In genomic region chr11:69173326-69173725, GRCh38 we compare ENCODE assay signal across 17 cellular contexts. TPM values are rescaled to one million over a fixed set of nuclear protein-coding genes. Genes with fewer than 3 reads are reported as not detected.
A peak's percentile ranks its signal among the peaks of the same experiment; 100 is the strongest.
DNase-seq lines count a peak whose midpoint lies in the region; ATAC-seq and TF ChIP-seq lines count a peak whose summit lies in the region.
"Had no signal": no experiment of that assay in that cellular context is flagged by ENCODE, and none has a peak within 500 bp of the region (broad histone marks: within the 10 kb centered on the region; RNA-seq: fewer than 3 reads in every experiment).

No MANE protein-coding gene starts in this region.

- TF ChIP-seq CTCF in AG10803 (conservative IDR thresholded peaks at IDR 0.05; ENCODE audit: low read length) = no peak
- no peak for TF ChIP-seq CTCF in lower leg skin (IDR thresholded peaks at IDR 0.05)
- no peak for TF ChIP-seq CTCF in OCI-LY7 (conservative IDR thresholded peaks at IDR 0.05; ENCODE audit: low read length)

- no peak overlapping the region for H3K4me3 Mint-ChIP-seq in stimulated activated naive B cell treated with anti-CD40 and anti-IgM and Interleukin-4, amounts not matched to agents 10 μg/mL and 1 μg/mL and 100 μg/mL, for 72 hours
- H3K4me3 Mint-ChIP-seq: B cell; CD4-positive, alpha-beta T cell; H9 had no signal

- no TSS peak for BruUV-seq in OCI-LY7 (replicated peaks; lab: Mats Ljungman, UMichigan)

- no peaks in the 10 kb centered on the region for H3K79me1 ChIP-seq in neuronal stem cell (ENCODE audit: low read depth, low read length)

- TF ChIP-seq POLR2A in lower leg skin (IDR thresholded peaks at IDR 0.05) = no peak

- POLR2A ChIA-PET in OCI-LY7 (lab: Charles Lee) = no interaction called here

- no peaks in the 10 kb centered on the region for H3K79me2 ChIP-seq in OCI-LY7 (ENCODE audit: insufficient read depth, low read depth, low read length)

- H3K27me3 ChIP-seq in neuronal stem cell (ENCODE audit: control insufficient read depth in 3 of 3, insufficient read depth in 3 of 3, low read depth in 1 of 3, low read length in 3 of 3) = peaks cover 0 to 2% (median 0%) of the 10 kb centered on the region in 3 experiments

- no peaks in the 10 kb centered on the region for H3K9me2 ChIP-seq in OCI-LY7 (ENCODE audit: insufficient read depth, low read length)

- no peaks in the 10 kb centered on the region for H3K36me3 ChIP-seq in neuronal stem cell (replicated peaks in 1 of 2; ENCODE audit: control insufficient read depth in 2 of 2, insufficient read depth in 2 of 2, low read length in 2 of 2)
- H3K36me3 ChIP-seq in OCI-LY7 (ENCODE audit: insufficient read depth, low read length) = no peaks in the 10 kb centered on the region

- peak overlapping the region; percentile 5 for H3K18ac ChIP-seq in neuronal stem cell (ENCODE audit: low read length)

- H4K20me1 ChIP-seq in OCI-LY7 (ENCODE audit: insufficient read depth, low read length) = no peaks in the 10 kb centered on the region

- H3K27me3 Mint-ChIP-seq in stimulated activated naive B cell treated with anti-CD40 and anti-IgM and Interleukin-4, amounts not matched to agents 10 μg/mL and 1 μg/mL and 100 μg/mL, for 72 hours = peaks cover 9 to 14% of the 10 kb centered on the region in 2 donors
- H3K27me3 Mint-ChIP-seq: CD4-positive, alpha-beta T cell had no signal

- H3K36me3 Mint-ChIP-seq in stimulated activated naive B cell treated with anti-CD40 and anti-IgM and Interleukin-4, amounts not matched to agents 10 μg/mL and 1 μg/mL and 100 μg/mL, for 72 hours = no peaks in the 10 kb centered on the region

- no peak overlapping the region for H4K91ac ChIP-seq in neuronal stem cell (ENCODE audit: low read depth, low read length, poor library complexity)

- H3K14ac ChIP-seq in neuronal stem cell (ENCODE audit: low read length) = no peak overlapping the region

- no peak overlapping the region for H3K9ac ChIP-seq in neuronal stem cell (ENCODE audit: low read depth, low read length, poor library complexity)

- H2AFZ ChIP-seq in neuronal stem cell (ENCODE audit: low read length) (no peak overlapping the region), OCI-LY7 (ENCODE audit: low read length) (no peak overlapping the region)

- ATAC-seq in stimulated activated naive B cell treated with anti-CD40 and anti-IgM and Interleukin-4, amounts not matched to agents 10 μg/mL and 1 μg/mL and 100 μg/mL, for 72 hours (replicated peaks) = no peak

- H2BK12ac ChIP-seq in neuronal stem cell (ENCODE audit: low read length) = no peak overlapping the region

- WGBS in neuronal stem cell (ENCODE audit: extremely low coverage in 2 of 2, insufficient read length in 2 of 2, insufficient replicate concordance in 1 of 2), 2 donors = no CpG with 5 or more reads among the region's 3 CpGs
- 97 to 100% methylated on average over 2 to 3 of the region's 3 CpGs for WGBS in lower leg skin, 2 donors

- H3K4me2 ChIP-seq in neuronal stem cell (ENCODE audit: insufficient read depth, low read length, poor library complexity, severe bottlenecking) (no peak overlapping the region), OCI-LY7 (ENCODE audit: low read length) (no peak overlapping the region)

- H2BK120ac ChIP-seq in neuronal stem cell (ENCODE audit: low read depth, low read length) = no peak overlapping the region

- no peak overlapping the region for H3K27ac ChIP-seq in neuronal stem cell (replicated peaks; ENCODE audit: low read length)
- H3K27ac ChIP-seq in OCI-LY7 (ENCODE audit: low read depth, low read length, poor library complexity, severe bottlenecking) = no peak overlapping the region

- intact Hi-C loops in lower leg skin (cut with DNase I; ENCODE audit: low total_unique reads) (no loop called here), OCI-LY7 (cut with micrococcal nuclease; ENCODE audit: unreplicated experiment) (no loop called here)

- no peak overlapping the region for H2BK5ac ChIP-seq in neuronal stem cell (ENCODE audit: low read length)

- H3K4me1 Mint-ChIP-seq in stimulated activated naive B cell treated with anti-CD40 and anti-IgM and Interleukin-4, amounts not matched to agents 10 μg/mL and 1 μg/mL and 100 μg/mL, for 72 hours = peaks cover 4 to 10% of the 10 kb centered on the region in 2 donors
- H3K4me1 Mint-ChIP-seq: B cell had no signal

- CTCF ChIA-PET in OCI-LY7 (lab: Charles Lee; ENCODE audit: unreplicated experiment) = no interaction called here

- no peak overlapping the region for H2BK15ac ChIP-seq in neuronal stem cell (ENCODE audit: low read length)

- H3K23ac ChIP-seq in neuronal stem cell (ENCODE audit: low read depth, low read length, poor library complexity) = no peak overlapping the region

- no peak overlapping the region for H2AK5ac ChIP-seq in neuronal stem cell (ENCODE audit: low read depth, low read length)

- DNase-seq in AG10803 (ENCODE audit: low read depth) (peak; percentile 31), RPMI7951 (ENCODE audit: low read depth) (peak; percentile 16), neuronal stem cell (ENCODE audit: low spot score) (no peak), lower leg skin (ENCODE audit: low spot score in 2 of 2) (no peak), OCI-LY7 (ENCODE audit: low spot score) (no peak), SKM-1 (lab: John Stamatoyannopoulos, UW; ENCODE audit: unreplicated experiment) (no peak)
- DNase-seq in stimulated activated naive B cell treated with anti-CD40 and anti-IgM and Interleukin-4, amounts not matched to agents 10 μg/mL and 1 μg/mL and 100 μg/mL, for 72 hours = no peak
- DNase-seq: 8988T; C1 segment of cervical spinal cord; Calu3; CD4-positive, alpha-beta T cell; DMS 273 treated with DMSO at 0.1 percent for 48 hours; GOT3; H9 had no signal

- peaks cover 9 to 12% of the 10 kb centered on the region in 2 donors for H3K9me3 Mint-ChIP-seq in stimulated activated naive B cell treated with anti-CD40 and anti-IgM and Interleukin-4, amounts not matched to agents 10 μg/mL and 1 μg/mL and 100 μg/mL, for 72 hours

- H3K4me3 ChIP-seq in AG10803 (ENCODE audit: low read length) (no peak overlapping the region), neuronal stem cell (ENCODE audit: low read length in 2 of 2) (no peak overlapping the region), lower leg skin (ENCODE audit: low read depth, poor library complexity, severe bottlenecking) (no peak overlapping the region), OCI-LY7 (ENCODE audit: low read depth, low read length, poor library complexity, severe bottlenecking) (no peak overlapping the region)

- H3K9me3 ChIP-seq in neuronal stem cell (replicated peaks in 1 of 2; ENCODE audit: control insufficient read depth in 2 of 2, insufficient read depth in 1 of 2, low read depth in 1 of 2, low read length in 2 of 2) (peaks cover 0 to 5% of the 10 kb centered on the region in 2 donors), OCI-LY7 (ENCODE audit: low read length) (no peaks in the 10 kb centered on the region)

- H3K27ac Mint-ChIP-seq in stimulated activated naive B cell treated with anti-CD40 and anti-IgM and Interleukin-4, amounts not matched to agents 10 μg/mL and 1 μg/mL and 100 μg/mL, for 72 hours = peak overlapping the region; percentile 39
- H3K27ac Mint-ChIP-seq: B cell; CD4-positive, alpha-beta T cell; H9 had no signal

- H3K4ac ChIP-seq in neuronal stem cell (ENCODE audit: low read length) = no peak overlapping the region

- H3K4me1 ChIP-seq in neuronal stem cell (ENCODE audit: control insufficient read depth in 2 of 2, insufficient read depth in 1 of 2, low read depth in 1 of 2, low read length in 2 of 2) = no peaks in the 10 kb centered on the region
- no peaks in the 10 kb centered on the region for H3K4me1 ChIP-seq in OCI-LY7 (ENCODE audit: insufficient read depth, low read length, poor library complexity, severe bottlenecking)

- no peak overlapping the region for H4K8ac ChIP-seq in neuronal stem cell (ENCODE audit: low read depth, low read length)

RNA-seq across cellular contexts. Expression of gene SMIM38, which starts 17.6 kb away (rescaled TPM):
- total RNA-seq in RPMI7951 (2014; rRNA removed; shearing (Covaris generic)) = not detected in 2 replicates
- 0.26 TPM for polyA plus RNA-seq in neuronal stem cell (2013, experiment 1 of 2)
- polyA plus RNA-seq in neuronal stem cell (2013, experiment 2 of 2) = 0.36 TPM
- 1 to 10 TPM in 2 of 4 donors, under 1 TPM in 2; 0.13 to 1.8 (median 0.98) TPM for total RNA-seq in lower leg skin
- total RNA-seq in OCI-LY7 (2014; rRNA removed; shearing (Covaris generic)) = 0.33 and 0.63 TPM in 2 replicates
- 0.11 and 0.77 TPM in 2 replicates for total RNA-seq in OCI-LY7 (2022)
- total RNA-seq: Daoy, HT1080 had no signal

Comparison
In these comparisons a context has a peak if more than half of its experiments do, and no peak if none do; other contexts are left out.
1. DNase-seq: peak in AG10803 (single experiment) and RPMI7951 (single experiment); none in neuronal stem cell (single experiment), stimulated activated naive B cell treated with anti-CD40 and anti-IgM and Interleukin-4, amounts not matched to agents 10 μg/mL and 1 μg/mL and 100 μg/mL, for 72 hours (single experiment), lower leg skin (0 of 2), OCI-LY7 (single experiment) and SKM-1 (single experiment).